14 cellular contexts compared by ENCODE assay signal in genomic region chr16:60230666-60231065, GRCh38.
A peak's percentile ranks its signal among the peaks of the same experiment; 100 is the strongest.
DNase-seq lines count a peak whose midpoint lies in the region; ATAC-seq and TF ChIP-seq lines count a peak whose summit lies in the region.
"Had no signal": no experiment of that assay in that cellular context is flagged by ENCODE, and none has a peak within 500 bp of the region (broad histone marks: within the 10 kb centered on the region; RNA-seq: fewer than 3 reads in every experiment).

No MANE protein-coding gene starts in this region.

- CTCF ChIA-PET in activated CD4-positive, alpha-beta T cell treated with anti-CD3 and anti-CD28 coated beads for 36 hours (lab: Charles Lee): no interaction called here

- peak; percentile 66 for DNase-seq in EL
- DNase-seq in Kasumi-1 (lab: John Stamatoyannopoulos, UW): peak; percentile 66 to 69
- DNase-seq in RPMI8226: peak; percentile 13
- DNase-seq in mesothelial cell of epicardium (ENCODE audit: low spot score in 2 of 2, unreplicated experiment in 2 of 2): no peak
- no peak for DNase-seq in stimulated activated CD4-positive, alpha-beta T cell treated with anti-CD3 and anti-CD28 coated beads, Interleukin-12 subunit alpha, Interleukin-12 subunit beta, amount 100 ng/mL, for 4 hours
- no peak for DNase-seq in activated CD4-positive, alpha-beta T cell treated with anti-CD3 and anti-CD28 coated beads for 36 hours
- no peak for DNase-seq in OCI-M2 (lab: John Stamatoyannopoulos, UW; ENCODE audit: unreplicated experiment)
- DNase-seq: HFFc6, NCI-H1105, NCI-H1930, NCI-H2171 treated with DMSO at 0.1 percent for 48 hours, NCI-H510A, NCI-H82 had no signal

- no peaks in the 10 kb centered on the region for H3K36me3 Mint-ChIP-seq in mesothelial cell of epicardium
- H3K36me3 Mint-ChIP-seq in activated CD4-positive, alpha-beta T cell treated with anti-CD3 and anti-CD28 coated beads for 36 hours (ENCODE audit: low read depth): no peaks in the 10 kb centered on the region

- H3K4me3 Mint-ChIP-seq in mesothelial cell of epicardium: no peak overlapping the region
- H3K4me3 Mint-ChIP-seq in activated CD4-positive, alpha-beta T cell treated with anti-CD3 and anti-CD28 coated beads for 36 hours: no peak overlapping the region
- H3K4me3 Mint-ChIP-seq: HFFc6 had no signal

- intact Hi-C loops in activated CD4-positive, alpha-beta T cell treated with anti-CD3 and anti-CD28 coated beads for 36 hours (cut with DNase I, micrococcal nuclease): no loop called here

- no peak for ATAC-seq in activated CD4-positive, alpha-beta T cell treated with anti-CD3 and anti-CD28 coated beads for 36 hours
- ATAC-seq: Right ventricle myocardium inferior had no signal

- H3K9me3 Mint-ChIP-seq in mesothelial cell of epicardium: peaks cover 15% of the 10 kb centered on the region
- H3K9me3 Mint-ChIP-seq in activated CD4-positive, alpha-beta T cell treated with anti-CD3 and anti-CD28 coated beads for 36 hours (ENCODE audit: low read depth): peaks cover 20% of the 10 kb centered on the region

- no peaks in the 10 kb centered on the region for H3K27me3 Mint-ChIP-seq in mesothelial cell of epicardium (ENCODE audit: low read depth)
- H3K27me3 Mint-ChIP-seq in activated CD4-positive, alpha-beta T cell treated with anti-CD3 and anti-CD28 coated beads for 36 hours: no peaks in the 10 kb centered on the region

- H3K4me1 Mint-ChIP-seq in mesothelial cell of epicardium: peaks cover 16% of the 10 kb centered on the region
- H3K4me1 Mint-ChIP-seq in activated CD4-positive, alpha-beta T cell treated with anti-CD3 and anti-CD28 coated beads for 36 hours: no peaks in the 10 kb centered on the region

- POLR2A ChIA-PET in activated CD4-positive, alpha-beta T cell treated with anti-CD3 and anti-CD28 coated beads for 36 hours (lab: Charles Lee): no interaction called here

- H3K27ac Mint-ChIP-seq in mesothelial cell of epicardium: peak overlapping the region; percentile 57
- H3K27ac Mint-ChIP-seq in activated CD4-positive, alpha-beta T cell treated with anti-CD3 and anti-CD28 coated beads for 36 hours: no peak overlapping the region
- H3K27ac Mint-ChIP-seq: HFFc6 had no signal

- no peak for TF ChIP-seq CTCF in mesothelial cell of epicardium (IDR thresholded peaks at IDR 0.05; ENCODE audit: unreplicated experiment)

Comparison
In these comparisons a context has a peak if more than half of its experiments do, and no peak if none do; other contexts are left out.
1. DNase-seq: peak in EL (single experiment), Kasumi-1 (2 of 2) and RPMI8226 (single experiment); none in mesothelial cell of epicardium (0 of 2), stimulated activated CD4-positive, alpha-beta T cell treated with anti-CD3 and anti-CD28 coated beads, Interleukin-12 subunit alpha, Interleukin-12 subunit beta, amount 100 ng/mL, for 4 hours (single experiment), activated CD4-positive, alpha-beta T cell treated with anti-CD3 and anti-CD28 coated beads for 36 hours (single experiment) and OCI-M2 (single experiment).